ENCODE assay signal across 15 cellular contexts in the genomic region with DNA sequence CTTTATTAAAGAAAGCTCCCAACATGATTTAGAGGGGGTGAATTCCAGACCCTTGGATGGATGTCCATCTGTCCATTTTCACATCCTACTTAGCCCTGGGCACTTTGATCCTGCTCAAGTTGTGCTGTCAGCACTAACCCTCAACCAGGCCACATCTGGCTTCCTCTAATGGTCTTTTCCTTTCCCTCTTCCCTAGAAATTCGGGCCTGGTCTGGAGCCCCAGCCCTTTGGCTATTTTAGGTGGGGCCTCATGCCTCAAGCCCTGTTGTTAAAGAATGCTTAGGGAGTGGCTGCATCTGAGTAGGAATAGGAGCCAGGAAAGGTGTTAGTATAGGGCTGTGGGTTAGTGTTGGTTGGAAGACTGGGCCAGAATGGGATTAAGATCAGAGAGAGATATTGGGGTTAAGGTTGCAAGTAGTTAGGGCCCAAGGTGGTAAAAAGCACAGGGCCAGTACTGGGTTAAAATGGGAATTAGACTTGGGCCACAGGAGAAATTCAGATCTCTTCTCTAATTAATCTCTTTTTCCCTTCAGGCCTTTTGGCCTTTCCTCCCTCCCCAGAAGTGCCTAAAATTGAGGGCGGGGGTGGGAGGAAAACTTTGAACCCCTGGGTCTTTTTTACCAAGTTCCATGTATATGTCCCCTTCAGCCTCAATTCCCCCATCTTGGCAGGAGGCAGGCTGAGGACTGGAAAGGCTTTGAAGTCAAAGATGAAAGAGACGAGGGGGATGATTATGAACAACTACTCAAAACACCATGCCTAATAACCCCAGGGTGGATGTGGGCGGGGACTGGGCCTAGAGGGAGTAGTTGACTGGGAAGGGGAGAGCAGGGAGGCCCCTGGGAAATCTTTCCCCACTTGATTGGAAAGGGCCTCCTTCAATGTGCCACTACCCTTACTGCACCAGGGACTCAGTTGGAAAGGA. TPM values are rescaled to one million over a fixed set of nuclear protein-coding genes. Genes with fewer than 3 reads are reported as not detected.
A peak's percentile ranks its signal among the peaks of the same experiment; 100 is the strongest.
DNase-seq lines count a peak whose midpoint lies in the region; ATAC-seq and TF ChIP-seq lines count a peak whose summit lies in the region.
"Had no signal": no experiment of that assay in that cellular context is flagged by ENCODE, and none has a peak within 500 bp of the region (broad histone marks: within the 10 kb centered on the region; RNA-seq: fewer than 3 reads in every experiment).

No MANE protein-coding gene starts in this region.

- peak overlapping the region; percentile 94 for H3K27ac Mint-ChIP-seq in type B pancreatic cell

- H3K27me3 Mint-ChIP-seq in type B pancreatic cell = no peaks in the 10 kb centered on the region

- no peaks in the 10 kb centered on the region for H3K9me3 ChIP-seq in WERI-Rb-1 (ENCODE audit: severe bottlenecking)
- no peaks in the 10 kb centered on the region for H3K9me3 ChIP-seq in left lung
- H3K9me3 ChIP-seq: ovary had no signal

- TF ChIP-seq CTCF in WERI-Rb-1 (IDR thresholded peaks at IDR 0.05; ENCODE audit: low read depth, low read length) (no peak), left lung (IDR thresholded peaks at IDR 0.05) (no peak), type B pancreatic cell (conservative IDR thresholded peaks at IDR 0.05) (no peak)

- H3K27me3 ChIP-seq in WERI-Rb-1 (ENCODE audit: insufficient read depth, low read depth, severe bottlenecking) (no peaks in the 10 kb centered on the region), left lung (no peaks in the 10 kb centered on the region)
- H3K27me3 ChIP-seq: ovary had no signal

- DNase-seq in Right ventricle myocardium superior (peak; percentile 23), left ventricle myocardium superior (no peak), WERI-Rb-1 (no peak), left lung (no peak), type B pancreatic cell (ENCODE audit: extremely low spot score, unreplicated experiment) (no peak), DMS153 treated with DMSO at 0.1 percent for 48 hours (lab: John Stamatoyannopoulos, UW; ENCODE audit: unreplicated experiment) (no peak), NK-92 (lab: John Stamatoyannopoulos, UW; ENCODE audit: unreplicated experiment) (no peak)
- DNase-seq: activated T-cell treated with anti-CD3 and anti-CD28 coated beads, Interleukin-2, amount 50 U/mL, for 1 hour; effector CD8-positive, alpha-beta T cell; ovary; SHP77 treated with DMSO at 0.1 percent for 48 hours had no signal

- H3K4me3 ChIP-seq in WERI-Rb-1 (ENCODE audit: low read depth, low read length) (no peak overlapping the region), left lung (no peak overlapping the region)
- H3K4me3 ChIP-seq: ovary had no signal

- H3K4me3 Mint-ChIP-seq in type B pancreatic cell = peak overlapping the region; percentile 92

- H3K27ac ChIP-seq in WERI-Rb-1 (peak overlapping the region; percentile 99), left lung (no peak overlapping the region)
- H3K27ac ChIP-seq: ovary had no signal

- H3K4me1 Mint-ChIP-seq in type B pancreatic cell (ENCODE audit: unreplicated experiment) = peaks cover 64% of the 10 kb centered on the region

- peaks cover 4% of the 10 kb centered on the region for H3K36me3 Mint-ChIP-seq in type B pancreatic cell

- H3K4me1 ChIP-seq in left lung = peaks cover 8 to 71% of the 10 kb centered on the region in 2 donors

- peaks cover 37% of the 10 kb centered on the region for H3K36me3 ChIP-seq in WERI-Rb-1
- H3K36me3 ChIP-seq in left lung = no peaks in the 10 kb centered on the region
- H3K36me3 ChIP-seq: ovary had no signal

- intact Hi-C loops in Right ventricle myocardium superior (cut with DNase I) = no loop called here
- intact Hi-C loops in left ventricle myocardium superior (cut with micrococcal nuclease) = no loop called here
- intact Hi-C loops in left lung (cut with DNase I) = no loop called here

- no peaks in the 10 kb centered on the region for H3K9me3 Mint-ChIP-seq in type B pancreatic cell

- no peak for ATAC-seq in Right ventricle myocardium superior (ENCODE audit: poor library complexity)
- ATAC-seq in left ventricle myocardium superior = no peak
- peak; percentile 5 for ATAC-seq in left lung
- ATAC-seq in GM18502 (IDR thresholded peaks at IDR 0.05; ENCODE audit: poor library complexity, unreplicated experiment) = no peak
- ATAC-seq: left lobe of liver had no signal

RNA-seq across cellular contexts. Expression of gene ZNF385A, which starts 3.9 kb away (rescaled TPM):
- total RNA-seq in Right ventricle myocardium superior (10.7 TPM), left ventricle myocardium superior (7.7 TPM), left lung (10 to 100 TPM; 18.1 to 19.0 TPM), type B pancreatic cell (ENCODE audit: low replicate concordance) (29.5 and 47.3 TPM in 2 replicates)

RNA-seq across cellular contexts. Expression of gene GPR84, which starts 24.2 kb away (rescaled TPM):
- total RNA-seq in Right ventricle myocardium superior (not detected), left ventricle myocardium superior (not detected), left lung (10 to 100 TPM in 1 of 2 donors, under 1 TPM in 1; 0.99 to 10.3 TPM), type B pancreatic cell (ENCODE audit: low replicate concordance) (not detected in 2 replicates)
- total RNA-seq: glomerular endothelial cell, left lobe of liver, M059J had no signal

RNA-seq across cellular contexts. Expression of gene ITGA5, which starts 30.6 kb away (rescaled TPM):
- 51.6 TPM for total RNA-seq in Right ventricle myocardium superior
- 44.1 TPM for total RNA-seq in left ventricle myocardium superior
- 100 to 1,000 TPM in 1 of 2 donors, 10 to 100 TPM in 1; 76.4 to 142 TPM for total RNA-seq in left lung
- total RNA-seq in type B pancreatic cell (ENCODE audit: low replicate concordance) = 2.5 and 25.9 TPM in 2 replicates
